Comparison of ENCODE assay signal across 8 cellular contexts in the genomic region with DNA sequence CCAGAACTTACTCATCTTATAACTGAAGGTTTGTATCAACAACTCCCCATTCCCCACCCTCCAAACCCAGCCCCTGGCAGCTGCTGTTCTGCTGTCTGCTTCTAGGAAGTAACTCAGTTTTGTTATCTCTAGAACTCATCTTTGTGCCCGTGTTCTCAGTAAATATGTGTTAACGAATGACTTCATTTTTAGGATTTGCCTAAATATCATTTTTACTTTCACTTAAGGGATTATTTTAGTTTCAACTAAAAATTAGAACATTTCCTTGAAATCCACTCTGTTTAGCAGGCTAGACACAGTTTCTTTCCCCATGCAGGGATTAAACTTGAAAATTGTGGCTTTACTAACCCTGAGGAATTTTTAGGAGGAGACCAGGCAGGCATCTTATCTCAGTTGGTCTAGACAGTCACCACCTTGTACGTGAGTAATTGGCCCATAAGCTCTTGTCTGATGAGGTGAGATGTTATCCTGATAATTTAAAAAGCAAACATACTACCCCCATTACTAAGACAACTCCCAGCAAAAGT.
DNase-seq lines count a peak whose midpoint lies in the region; ATAC-seq and TF ChIP-seq lines count a peak whose summit lies in the region.

No MANE protein-coding gene starts in this region.

- H3K4me1 ChIP-seq in endocrine pancreas (ENCODE audit: control insufficient read depth, insufficient read depth, low read length) = no peaks in the 10 kb centered on the region

- no peaks in the 10 kb centered on the region for H3K36me3 Mint-ChIP-seq in progenitor cell of endocrine pancreas (ENCODE audit: insufficient read depth)

- DNase-seq in GM12865 (ENCODE audit: low read depth) = peak; percentile 56
- peak; percentile 45 for DNase-seq in SK-N-DZ (ENCODE audit: low spot score)
- DNase-seq in NCI-H2227 (lab: John Stamatoyannopoulos, UW; ENCODE audit: unreplicated experiment) = no peak
- no peak for DNase-seq in NCI-H1092 (lab: John Stamatoyannopoulos, UW)
- DNase-seq in progenitor cell of endocrine pancreas (ENCODE audit: low spot score, unreplicated experiment) = no peak

- H3K9me3 ChIP-seq in endocrine pancreas (ENCODE audit: control insufficient read depth, low read length) = no peaks in the 10 kb centered on the region

- H3K4me1 Mint-ChIP-seq in progenitor cell of endocrine pancreas (ENCODE audit: low read depth) = peaks cover 54% of the 10 kb centered on the region

- H3K4me3 Mint-ChIP-seq in progenitor cell of endocrine pancreas (ENCODE audit: low read depth) = no peak overlapping the region

- H3K9ac ChIP-seq in endocrine pancreas (ENCODE audit: control insufficient read depth, insufficient read depth, low read length) = no peak overlapping the region

- H3K27ac Mint-ChIP-seq in progenitor cell of endocrine pancreas = no peak overlapping the region

- H3K4me3 ChIP-seq in GM12865 (ENCODE audit: low read depth, low read length) (peak overlapping the region; percentile 45), endocrine pancreas (ENCODE audit: control insufficient read depth, insufficient read depth, low read length) (peak overlapping the region; percentile 67)

- no peaks in the 10 kb centered on the region for H3K27me3 ChIP-seq in endocrine pancreas (ENCODE audit: control insufficient read depth, insufficient read depth, low read length)

- no peaks in the 10 kb centered on the region for H3K9me3 Mint-ChIP-seq in progenitor cell of endocrine pancreas (ENCODE audit: low read depth)

- H3K36me3 ChIP-seq in endocrine pancreas (ENCODE audit: control insufficient read depth, insufficient read depth, low read length) = no peaks in the 10 kb centered on the region

- H3K27me3 Mint-ChIP-seq in progenitor cell of endocrine pancreas = no peaks in the 10 kb centered on the region

- TF ChIP-seq CTCF in GM12865 (IDR thresholded peaks at IDR 0.05; ENCODE audit: insufficient read depth, low read depth, low read length, missing control alignments) (no peak), progenitor cell of endocrine pancreas (IDR thresholded peaks at IDR 0.05; ENCODE audit: unreplicated experiment) (no peak)

- ATAC-seq in HG02759 (IDR thresholded peaks at IDR 0.05; ENCODE audit: unreplicated experiment) (peak; percentile 49), HG02642 (IDR thresholded peaks at IDR 0.05; ENCODE audit: poor library complexity, unreplicated experiment) (no peak)

Comparison
In these comparisons a context has a peak if more than half of its experiments do, and no peak if none do; other contexts are left out.
1. DNase-seq: peak in GM12865 (single experiment) and SK-N-DZ (single experiment); none in NCI-H2227 (single experiment), NCI-H1092 (single experiment) and progenitor cell of endocrine pancreas (single experiment).